ENCODE assay signal across 8 cellular contexts in the genomic region with DNA sequence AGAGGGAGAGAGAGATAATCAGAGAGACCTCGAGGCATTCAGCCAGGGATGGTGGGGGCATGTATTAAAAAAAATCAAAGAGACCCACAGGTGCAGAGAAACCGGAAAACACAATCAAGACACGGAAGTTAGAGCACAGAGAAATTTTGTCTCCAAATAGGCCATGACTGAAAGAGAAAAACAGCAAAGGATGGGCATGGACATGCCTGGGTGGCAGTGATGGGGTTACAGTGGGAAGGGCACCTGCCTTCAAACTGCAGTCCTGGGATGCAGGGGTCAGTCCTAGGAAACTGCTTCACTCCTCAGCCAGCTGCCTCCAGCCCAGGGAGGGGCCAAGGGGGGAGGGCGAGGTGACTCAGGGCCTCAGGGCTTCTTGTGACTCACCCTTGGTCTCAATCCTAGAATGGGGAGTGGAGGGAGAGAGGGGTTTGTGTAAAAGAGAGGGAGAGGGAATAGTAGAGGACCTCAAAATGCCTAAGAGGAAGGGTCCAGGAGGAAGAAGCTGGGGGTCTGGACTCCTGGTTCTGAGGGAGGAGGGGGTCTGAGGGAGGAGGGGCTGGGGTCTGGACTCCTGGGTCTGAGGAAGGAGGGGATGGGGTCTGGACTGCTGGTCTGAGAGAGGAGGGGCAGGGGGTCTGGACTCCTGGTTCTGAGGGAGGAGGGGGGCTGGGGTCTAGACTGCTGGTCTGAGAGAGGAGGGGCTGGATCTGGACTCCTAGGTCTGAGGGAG. TPM values are rescaled to one million over a fixed set of nuclear protein-coding genes. Genes with fewer than 3 reads are reported as not detected.
DNase-seq lines count a peak whose midpoint lies in the region; ATAC-seq, FAIRE-seq and TF ChIP-seq lines count a peak whose summit lies in the region.
"Had no signal": no experiment of that assay in that cellular context is flagged by ENCODE, and none has a peak within 500 bp of the region (broad histone marks: within the 10 kb centered on the region; RNA-seq: fewer than 3 reads in every experiment).

No MANE protein-coding gene starts in this region.

- TF ChIP-seq CTCF in HFFc6 (IDR thresholded peaks at IDR 0.05) = no peak
- no peak for TF ChIP-seq CTCF in astrocyte (IDR thresholded peaks at IDR 0.05; ENCODE audit: insufficient read depth, low read depth, low read length)

- FAIRE-seq in astrocyte (lab: Jason Lieb, UNC) = no peak

- H3K27ac Mint-ChIP-seq in HFFc6 (peak overlapping the region; percentile 85), astrocyte (ENCODE audit: unreplicated experiment) (peak overlapping the region; percentile 64)

- peaks cover 5% of the 10 kb centered on the region for H3K79me2 ChIP-seq in astrocyte (ENCODE audit: insufficient read depth, low read length)

- 58 to 70% methylated on average over 4 of the region's 4 CpGs for WGBS in aorta, 2 donors

- ATAC-seq in aorta (ENCODE audit: low FRiP score) = peak; percentile 67

- H3K9ac ChIP-seq in astrocyte (ENCODE audit: low read length) (peak overlapping the region; percentile 58), mucosa of rectum (ENCODE audit: low read depth in 1 of 2, low read length in 2 of 2) (peak overlapping the region in 1 of 2 donors; percentile 59)

- intact Hi-C loops in aorta (cut with DNase I) = loop anchor here (2.0 kb wide), 1 partner anchor 38 kb away; no protein-coding TSS in a partner anchor
- intact Hi-C loops in posterior cingulate gyrus (cut with DNase I) = loop anchor here (10.0 kb wide), 1 partner anchor 250 kb away; a partner anchor contains a TSS

- H3K4me2 ChIP-seq in astrocyte (ENCODE audit: low read length) = peak overlapping the region; percentile 80

- H3K9me3 ChIP-seq in astrocyte (ENCODE audit: insufficient read depth, low read depth, low read length) = no peaks in the 10 kb centered on the region
- H3K9me3 ChIP-seq in mucosa of rectum (ENCODE audit: control insufficient read depth in 2 of 2, low read length in 2 of 2) = no peaks in the 10 kb centered on the region
- no peaks in the 10 kb centered on the region for H3K9me3 ChIP-seq in aorta (ENCODE audit: control insufficient read depth, low read length)
- H3K9me3 ChIP-seq: ascending aorta had no signal

- no peaks in the 10 kb centered on the region for H3K9me3 Mint-ChIP-seq in HFFc6
- peaks cover 2% of the 10 kb centered on the region for H3K9me3 Mint-ChIP-seq in astrocyte (ENCODE audit: unreplicated experiment)

- no peaks in the 10 kb centered on the region for H3K27me3 ChIP-seq in astrocyte (ENCODE audit: insufficient read depth, low read length)
- no peaks in the 10 kb centered on the region for H3K27me3 ChIP-seq in mucosa of rectum (ENCODE audit: control insufficient read depth in 2 of 2, insufficient read depth in 2 of 2, low read length in 2 of 2)
- H3K27me3 ChIP-seq in aorta (ENCODE audit: control insufficient read depth in 1 of 2, insufficient read depth in 2 of 2, low read length in 1 of 2) = no peaks in the 10 kb centered on the region
- H3K27me3 ChIP-seq: ascending aorta had no signal

- H3K36me3 ChIP-seq in astrocyte (ENCODE audit: insufficient read depth, low read length) (no peaks in the 10 kb centered on the region), mucosa of rectum (ENCODE audit: control insufficient read depth in 2 of 2, insufficient read depth in 2 of 2, low read length in 2 of 2) (no peaks in the 10 kb centered on the region), aorta (ENCODE audit: control insufficient read depth in 1 of 2, insufficient read depth in 2 of 2, low read length in 1 of 2) (no peaks in the 10 kb centered on the region)
- H3K36me3 ChIP-seq: ascending aorta had no signal

- peak overlapping the region; percentile 72 for H3K4me3 Mint-ChIP-seq in HFFc6
- peak overlapping the region; percentile 70 for H3K4me3 Mint-ChIP-seq in astrocyte (ENCODE audit: unreplicated experiment)

- peaks cover 48% of the 10 kb centered on the region for H3K4me1 Mint-ChIP-seq in HFFc6 (ENCODE audit: low read depth)
- H3K4me1 Mint-ChIP-seq in astrocyte (ENCODE audit: low read depth, unreplicated experiment) = peaks cover 32% of the 10 kb centered on the region

- H3K27ac ChIP-seq in astrocyte (ENCODE audit: low read depth, low read length) (peak overlapping the region; percentile 59), mucosa of rectum (ENCODE audit: low read depth in 2 of 2, low read length in 2 of 2) (peak overlapping the region; percentile 42 to 57), aorta (ENCODE audit: low read depth in 1 of 2, low read length in 2 of 2) (no peak overlapping the region)
- H3K27ac ChIP-seq: ascending aorta had no signal

- no peaks in the 10 kb centered on the region for H3K27me3 Mint-ChIP-seq in HFFc6 (ENCODE audit: insufficient read depth)
- peaks cover 13% of the 10 kb centered on the region for H3K27me3 Mint-ChIP-seq in astrocyte (ENCODE audit: low read depth, unreplicated experiment)

- peaks cover 35% of the 10 kb centered on the region for H3K4me1 ChIP-seq in astrocyte (ENCODE audit: insufficient read depth, low read length)
- peaks cover 32 to 44% of the 10 kb centered on the region in 2 donors for H3K4me1 ChIP-seq in mucosa of rectum (ENCODE audit: control insufficient read depth in 2 of 2, insufficient read depth in 2 of 2, low read length in 2 of 2)
- H3K4me1 ChIP-seq in aorta (ENCODE audit: control insufficient read depth in 1 of 2, insufficient read depth in 2 of 2, low read length in 2 of 2) = no peaks in the 10 kb centered on the region

- peak; percentile 77 for DNase-seq in HFFc6
- DNase-seq in SW480 (ENCODE audit: low spot score) = peak; percentile 72
- peak; percentile 83 for DNase-seq in astrocyte (ENCODE audit: low read depth)
- DNase-seq in aorta = peak; percentile 74 to 87
- DNase-seq in posterior cingulate gyrus = no peak
- DNase-seq in nucleus accumbens (lab: John Stamatoyannopoulos, UW) = no peak

- H2AFZ ChIP-seq in astrocyte (ENCODE audit: low read depth, low read length) = no peak overlapping the region

- H3K36me3 Mint-ChIP-seq in HFFc6 (ENCODE audit: low read depth) (no peaks in the 10 kb centered on the region), astrocyte (ENCODE audit: low read depth, unreplicated experiment) (no peaks in the 10 kb centered on the region)

- H4K20me1 ChIP-seq in astrocyte (ENCODE audit: insufficient read depth, low read length) = no peaks in the 10 kb centered on the region

- H3K4me3 ChIP-seq in astrocyte (ENCODE audit: insufficient read depth, low read depth, low read length) = no peak overlapping the region
- no peak overlapping the region for H3K4me3 ChIP-seq in mucosa of rectum (ENCODE audit: low read length in 2 of 2)
- no peak overlapping the region for H3K4me3 ChIP-seq in aorta (ENCODE audit: low read length in 2 of 2)

RNA-seq across cellular contexts. Expression of a gene that starts 3.6 kb away (rescaled TPM):
- total RNA-seq in HFFc6 (2021; fragmentation: NEBNext Ultra II Directional; extraction: Animal tissue kit (Norgen Biotek cat#: 25700)) = 1 to 10 TPM in 2 of 6 experiments, under 1 TPM in 4; 0.53 to 3.1 (median 0.81) TPM
- total RNA-seq in astrocyte (2.6 and 3.6 TPM in 2 replicates), aorta (1 to 10 TPM; 4.1 to 4.3 TPM)
- 1 to 10 TPM; 1.5 to 8.6 TPM for polyA plus RNA-seq in aorta

RNA-seq across cellular contexts. Expression of a gene that starts 17.8 kb away (rescaled TPM):
- total RNA-seq in HFFc6 (2021; fragmentation: NEBNext Ultra II Directional; extraction: Animal tissue kit (Norgen Biotek cat#: 25700)) = under 1 TPM in 5 of 6 experiments, not detected in 1; 0.11 to 0.81 (median 0.34) TPM
- total RNA-seq in astrocyte (not detected in 2 replicates), aorta (1 to 10 TPM; 1.6 to 1.9 TPM)
- under 1 TPM; 0.08 to 0.63 TPM for polyA plus RNA-seq in aorta
- total RNA-seq: ascending aorta had no signal

RNA-seq across cellular contexts. Expression of a gene that starts 29.7 kb away (rescaled TPM):
- 10 to 100 TPM; 29.8 to 39.4 (median 32.0) TPM for total RNA-seq in HFFc6 (2021; fragmentation: NEBNext Ultra II Directional; extraction: Animal tissue kit (Norgen Biotek cat#: 25700))
- 35.0 and 37.0 TPM in 2 replicates for total RNA-seq in astrocyte
- 10 to 100 TPM; 29.2 to 50.6 TPM for total RNA-seq in aorta
- polyA plus RNA-seq in aorta = 10 to 100 TPM; 14.9 to 31.1 TPM

RNA-seq across cellular contexts. Expression of a gene that starts 42.7 kb away (rescaled TPM):
- total RNA-seq in HFFc6 (2021; fragmentation: NEBNext Ultra II Directional; extraction: Animal tissue kit (Norgen Biotek cat#: 25700)) = 1 to 10 TPM; 5.7 to 9.0 (median 7.9) TPM
- total RNA-seq in astrocyte (10.1 and 11.9 TPM in 2 replicates), aorta (10 to 100 TPM; 12.0 to 15.2 TPM)
- 1 to 10 TPM; 3.9 to 4.5 TPM for polyA plus RNA-seq in aorta
- total RNA-seq: ascending aorta had no signal

Comparison
In these comparisons a context has a peak if more than half of its experiments do, and no peak if none do; other contexts are left out.
1. DNase-seq: peak in HFFc6 (single experiment), SW480 (single experiment), astrocyte (single experiment) and aorta (2 of 2); none in posterior cingulate gyrus (0 of 10) and nucleus accumbens (0 of 56).
2. H3K27ac ChIP-seq: peak in astrocyte (single experiment) and mucosa of rectum (2 of 2); none in aorta (0 of 2).